7 cellular contexts compared by ENCODE assay signal in the genomic region with DNA sequence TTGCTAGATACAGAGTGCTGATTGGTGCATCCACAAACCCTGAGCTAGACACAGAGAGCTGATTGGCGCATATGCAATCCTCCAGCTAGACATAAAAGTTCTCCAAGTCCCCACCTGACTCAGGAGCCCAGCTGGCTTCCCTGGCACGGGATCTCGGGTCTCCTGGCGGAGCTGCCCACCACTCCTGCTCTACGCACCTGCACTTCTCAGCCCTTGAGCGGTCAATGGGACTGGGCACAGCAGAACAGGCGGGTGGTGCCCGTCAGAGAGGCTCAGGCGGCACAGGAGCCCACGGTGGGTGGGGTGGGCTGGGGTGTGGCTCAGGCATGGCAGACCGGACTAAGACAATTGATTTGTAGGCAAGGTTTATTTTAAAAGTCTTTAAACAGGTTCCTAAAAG.
"Had no signal": no experiment of that assay in that cellular context is flagged by ENCODE, and none has a peak within 500 bp of the region (broad histone marks: within the 10 kb centered on the region; RNA-seq: fewer than 3 reads in every experiment).

No MANE protein-coding gene starts in this region.

- H3K27ac Mint-ChIP-seq: GM23338, H9 had no signal

- DNase-seq: H9, HCEC 1CT, KBM-7 had no signal

- H3K9me3 Mint-ChIP-seq: GM23338 had no signal

- H3K4me3 ChIP-seq: GM23338 had no signal

- H3K4me3 Mint-ChIP-seq: GM23338, H9, IgD-negative memory B cell had no signal

- H3K4me1 Mint-ChIP-seq: GM23338, H9, IgD-negative memory B cell had no signal

- H3K27ac ChIP-seq: HL-60 had no signal

- H3K27me3 Mint-ChIP-seq: IgD-negative memory B cell had no signal

- ATAC-seq: GM23338, HepG2 had no signal
